In the genomic region with DNA sequence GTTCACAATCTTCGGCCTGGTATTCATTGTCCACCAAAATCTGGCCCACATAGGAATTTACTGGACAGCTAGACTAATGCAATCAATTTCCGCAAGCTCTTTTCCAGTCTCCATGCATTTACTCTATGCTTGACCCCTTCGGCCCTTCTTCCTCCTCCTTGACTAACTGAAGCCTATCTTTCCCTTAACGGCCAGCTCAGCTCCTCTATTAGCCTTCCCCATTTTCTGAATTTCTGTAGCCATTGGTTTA, we compare ENCODE assay signal across 8 cellular contexts. TPM values are rescaled to one million over a fixed set of nuclear protein-coding genes. Genes with fewer than 3 reads are reported as not detected.
DNase-seq lines count a peak whose midpoint lies in the region; ATAC-seq, FAIRE-seq and TF ChIP-seq lines count a peak whose summit lies in the region.

No MANE protein-coding gene starts in this region.

- H3K27ac ChIP-seq in kidney (ENCODE audit: low read depth in 2 of 2, low read length in 2 of 2), result peak overlapping the region in 1 of 2 donors; percentile 86

- no peaks in the 10 kb centered on the region for H3K27me3 Mint-ChIP-seq in activated naive CD4-positive, alpha-beta T cell treated with anti-CD3 and anti-CD28 coated beads, Interleukin-2, amount 50 U/mL, for 24 hours
- no peaks in the 10 kb centered on the region for H3K27me3 Mint-ChIP-seq in activated CD8-positive, alpha-beta T cell treated with anti-CD3 and anti-CD28 coated beads, Interleukin-2, amount 10 ng/mL, durations not matched to agents 7 days and 5 days (ENCODE audit: low read depth)
- H3K27me3 Mint-ChIP-seq in type B pancreatic cell, result no peaks in the 10 kb centered on the region

- POLR2A ChIA-PET in activated CD8-positive, alpha-beta T cell treated with anti-CD3 and anti-CD28 coated beads, Interleukin-2, amount 10 ng/mL, durations not matched to agents 7 days and 5 days (lab: Charles Lee), result no interaction called here

- ATAC-seq in activated CD8-positive, alpha-beta T cell treated with anti-CD3 and anti-CD28 coated beads, Interleukin-2, amount 10 ng/mL, durations not matched to agents 7 days and 5 days, result no peak
- ATAC-seq in HG02852 (IDR thresholded peaks at IDR 0.05; ENCODE audit: unreplicated experiment), result no peak

- H3K4me1 ChIP-seq in kidney (ENCODE audit: control insufficient read depth in 1 of 2, insufficient read depth in 1 of 2, low read depth in 1 of 2, low read length in 2 of 2), result peaks cover 6% of the 10 kb centered on the region in 2 donors

- H3K9me3 Mint-ChIP-seq in activated naive CD4-positive, alpha-beta T cell treated with anti-CD3 and anti-CD28 coated beads, Interleukin-2, amount 50 U/mL, for 24 hours, result no peaks in the 10 kb centered on the region
- H3K9me3 Mint-ChIP-seq in activated CD8-positive, alpha-beta T cell treated with anti-CD3 and anti-CD28 coated beads, Interleukin-2, amount 10 ng/mL, durations not matched to agents 7 days and 5 days (ENCODE audit: insufficient read depth), result no peaks in the 10 kb centered on the region
- no peaks in the 10 kb centered on the region for H3K9me3 Mint-ChIP-seq in type B pancreatic cell

- H3K4me1 Mint-ChIP-seq in activated naive CD4-positive, alpha-beta T cell treated with anti-CD3 and anti-CD28 coated beads, Interleukin-2, amount 50 U/mL, for 24 hours, result peaks cover 27% of the 10 kb centered on the region
- H3K4me1 Mint-ChIP-seq in activated CD8-positive, alpha-beta T cell treated with anti-CD3 and anti-CD28 coated beads, Interleukin-2, amount 10 ng/mL, durations not matched to agents 7 days and 5 days (ENCODE audit: low read depth), result peaks cover 19% of the 10 kb centered on the region
- peaks cover 5% of the 10 kb centered on the region for H3K4me1 Mint-ChIP-seq in type B pancreatic cell (ENCODE audit: unreplicated experiment)

- H3K4me3 ChIP-seq in kidney (ENCODE audit: low read length in 2 of 2), result peak overlapping the region; percentile 70 to 82

- FAIRE-seq in kidney (lab: Jason Lieb, UNC), result no peak
- FAIRE-seq in HTR-8/SVneo (lab: Jason Lieb, UNC), result no peak

- no peaks in the 10 kb centered on the region for H3K36me3 Mint-ChIP-seq in activated naive CD4-positive, alpha-beta T cell treated with anti-CD3 and anti-CD28 coated beads, Interleukin-2, amount 50 U/mL, for 24 hours
- H3K36me3 Mint-ChIP-seq in activated CD8-positive, alpha-beta T cell treated with anti-CD3 and anti-CD28 coated beads, Interleukin-2, amount 10 ng/mL, durations not matched to agents 7 days and 5 days (ENCODE audit: low read depth), result no peaks in the 10 kb centered on the region
- no peaks in the 10 kb centered on the region for H3K36me3 Mint-ChIP-seq in type B pancreatic cell

- peak overlapping the region; percentile 85 for H3K27ac Mint-ChIP-seq in activated naive CD4-positive, alpha-beta T cell treated with anti-CD3 and anti-CD28 coated beads, Interleukin-2, amount 50 U/mL, for 24 hours
- peak overlapping the region; percentile 91 for H3K27ac Mint-ChIP-seq in activated CD8-positive, alpha-beta T cell treated with anti-CD3 and anti-CD28 coated beads, Interleukin-2, amount 10 ng/mL, durations not matched to agents 7 days and 5 days
- H3K27ac Mint-ChIP-seq in type B pancreatic cell, result peak overlapping the region; percentile 42

- no peaks in the 10 kb centered on the region for H3K9me3 ChIP-seq in kidney (ENCODE audit: control insufficient read depth in 1 of 2, low read length in 2 of 2)

- TF ChIP-seq CTCF in kidney (IDR thresholded peaks at IDR 0.05; ENCODE audit: borderline replicate concordance, extremely low read depth, insufficient read depth) (no peak), type B pancreatic cell (conservative IDR thresholded peaks at IDR 0.05) (no peak)

- no peaks in the 10 kb centered on the region for H3K36me3 ChIP-seq in kidney (ENCODE audit: control insufficient read depth in 1 of 2, insufficient read depth in 2 of 2, low read length in 2 of 2)

- peak overlapping the region; percentile 11 to 65 for H3K9ac ChIP-seq in kidney (ENCODE audit: low read length in 2 of 2)

- intact Hi-C loops in kidney (cut with DNase I), result no loop called here

- H3K4me3 Mint-ChIP-seq in activated naive CD4-positive, alpha-beta T cell treated with anti-CD3 and anti-CD28 coated beads, Interleukin-2, amount 50 U/mL, for 24 hours, result peak overlapping the region; percentile 85
- H3K4me3 Mint-ChIP-seq in activated CD8-positive, alpha-beta T cell treated with anti-CD3 and anti-CD28 coated beads, Interleukin-2, amount 10 ng/mL, durations not matched to agents 7 days and 5 days, result peak overlapping the region; percentile 85
- H3K4me3 Mint-ChIP-seq in type B pancreatic cell, result peak overlapping the region; percentile 80

- CTCF ChIA-PET in activated CD8-positive, alpha-beta T cell treated with anti-CD3 and anti-CD28 coated beads, Interleukin-2, amount 10 ng/mL, durations not matched to agents 7 days and 5 days (lab: Charles Lee), result interaction anchor here (1.0 to 1.3 kb wide), 2 partner anchors 32 to 348 kb away, joined by 3 to 5 read pairs; no protein-coding TSS in a partner anchor

- no peak for DNase-seq in activated naive CD4-positive, alpha-beta T cell treated with anti-CD3 and anti-CD28 coated beads, Interleukin-2, amount 50 U/mL, for 16 hours
- DNase-seq in activated CD8-positive, alpha-beta T cell treated with anti-CD3 and anti-CD28 coated beads, Interleukin-2, amount 10 ng/mL, durations not matched to agents 7 days and 5 days, result no peak
- DNase-seq in kidney (no peak), type B pancreatic cell (ENCODE audit: extremely low spot score, unreplicated experiment) (no peak), HTR-8/SVneo (ENCODE audit: insufficient read length, low spot score) (no peak)
- DNase-seq in stimulated activated naive CD4-positive, alpha-beta T cell (lab: John Stamatoyannopoulos, UW), result no peak

RNA-seq across cellular contexts. Expression of gene PHKA2, which starts 1.2 kb away (rescaled TPM):
- total RNA-seq in activated CD8-positive, alpha-beta T cell treated with anti-CD3 and anti-CD28 coated beads, Interleukin-2, amount 10 ng/mL, durations not matched to agents 7 days and 5 days, result 10 to 100 TPM; 21.7 to 23.6 TPM
- total RNA-seq in kidney (26.3 TPM), type B pancreatic cell (ENCODE audit: low replicate concordance) (48.1 and 55.7 TPM in 2 replicates)
- 14.7 TPM for polyA plus RNA-seq in kidney (ENCODE audit: insufficient read depth, low read depth, low replicate concordance)
